1 cellular context compared by ENCODE assay signal in genomic region chr3:177196473-177197040, GRCh38.
TF ChIP-seq lines count a peak whose summit lies in the region.

No MANE protein-coding gene starts in this region.

TF ChIP-seq in GM12878, 131 proteins besides CTCF, POLR2A, EP300 and RAD21 (continued from another document):
- no peak for TF ChIP-seq ZBTB4 (CRISPR knock-in tag; IDR thresholded peaks at IDR 0.05)
- peak; percentile 47; the same call in 1 of the 2 replicates for TF ChIP-seq POLR2AphosphoS5 (IDR thresholded peaks at IDR 0.05; ENCODE audit: low read length)
- TF ChIP-seq HDAC6 (IDR thresholded peaks at IDR 0.05; ENCODE audit: unreplicated experiment) = peak; percentile 35
- TF ChIP-seq CREB1 (IDR thresholded peaks at IDR 0.05; ENCODE audit: low read depth) = no peak
- no peak for TF ChIP-seq ZBTB11 (CRISPR knock-in tag; IDR thresholded peaks at IDR 0.05)
- peak; percentile 13 for TF ChIP-seq RELA (IDR thresholded peaks at IDR 0.05; ENCODE audit: borderline replicate concordance, partially characterized antibody)
- peak; percentile 51; the same call in 1 of the 2 replicates for TF ChIP-seq CHD2 (IDR thresholded peaks at IDR 0.05; ENCODE audit: borderline replicate concordance, low read depth, low read length)
- TF ChIP-seq IRF3 (IDR thresholded peaks at IDR 0.05) = no peak
- 0 out of 2 replicates have a peak, but pooled peaks have one; percentile 14 for TF ChIP-seq TBL1XR1 (IDR thresholded peaks at IDR 0.05; ENCODE audit: low read depth, low read length)
- TF ChIP-seq TAF1 (IDR thresholded peaks at IDR 0.05; ENCODE audit: borderline replicate concordance, low read depth, low read length) = peak; percentile 44; the same call in 1 of the 2 replicates
- TF ChIP-seq MEF2B (IDR thresholded peaks at IDR 0.05; ENCODE audit: partially characterized antibody, poor library complexity, severe bottlenecking) = peak; percentile 25
- peak; percentile 43 for TF ChIP-seq IKZF1 (conservative IDR thresholded peaks at IDR 0.05)
- TF ChIP-seq EED (IDR thresholded peaks at IDR 0.05; ENCODE audit: low read depth) = 0 out of 2 replicates have a peak, but pooled peaks have one; percentile 27
- TF ChIP-seq IKZF2 (IDR thresholded peaks at IDR 0.05) = peak; percentile 22 to 25; a peak in 2 of 4 replicates
- TF ChIP-seq SKIL (IDR thresholded peaks at IDR 0.05; ENCODE audit: low read depth, poor library complexity, severe bottlenecking) = peak; percentile 27
- 0 out of 2 replicates have a peak, but pooled peaks have one; percentile 61 for TF ChIP-seq GATAD2B (conservative IDR thresholded peaks at IDR 0.05; ENCODE audit: low read depth)
- TF ChIP-seq RUNX3 (IDR thresholded peaks at IDR 0.05; ENCODE audit: low read length) = 0 out of 2 replicates have a peak, but pooled peaks have one; percentile 1
TF ChIP-seq in GM12878: peak in this region for 14.
